ENCODE assay signal across 17 cellular contexts in genomic region chr15:70142072-70142321, GRCh38. TPM values are rescaled to one million over a fixed set of nuclear protein-coding genes. Genes with fewer than 3 reads are reported as not detected.
A peak's percentile ranks its signal among the peaks of the same experiment; 100 is the strongest.
DNase-seq lines count a peak whose midpoint lies in the region; ATAC-seq, FAIRE-seq and TF ChIP-seq lines count a peak whose summit lies in the region.
"Had no signal": no experiment of that assay in that cellular context is flagged by ENCODE, and none has a peak within 500 bp of the region (broad histone marks: within the 10 kb centered on the region; RNA-seq: fewer than 3 reads in every experiment).

No MANE protein-coding gene starts in this region.

- TF ChIP-seq CTCF in liver (IDR thresholded peaks at IDR 0.05; ENCODE audit: low read depth, low read length, missing input control) (no peak), HepG2 (CRISPR knock-in tag; IDR thresholded peaks at IDR 0.05) (no peak), fibroblast of pulmonary artery (IDR thresholded peaks at IDR 0.05; ENCODE audit: low read length, missing control alignments) (no peak), upper lobe of left lung (IDR thresholded peaks at IDR 0.05) (no peak), lower lobe of right lung (IDR thresholded peaks at IDR 0.05) (no peak)

- no peak overlapping the region for H3K4me2 ChIP-seq in HepG2 (ENCODE audit: low read depth, low read length)

- peaks cover 27% of the 10 kb centered on the region for H3K4me1 Mint-ChIP-seq in T-helper 17 cell

- POLR2A ChIA-PET in HepG2 (lab: Yijun Ruan, JAX): interaction anchor here (4.5 kb wide), 1 partner anchor 43 kb away, joined by 64 read pairs; the partner anchor contains the start of gene TLE3

- no peak overlapping the region for H3K9ac ChIP-seq in liver (ENCODE audit: low read depth in 1 of 2, low read length in 2 of 2)
- H3K9ac ChIP-seq in HepG2 (ENCODE audit: insufficient read depth, low read depth, low read length): no peak overlapping the region

- H3K36me3 ChIP-seq in liver (ENCODE audit: control insufficient read depth in 4 of 4, insufficient read depth in 3 of 4, low read depth in 1 of 4, low read length in 3 of 4) (no peaks in the 10 kb centered on the region), HepG2 (replicated peaks in 1 of 2; ENCODE audit: control insufficient read depth in 1 of 2, insufficient read depth in 2 of 2, low read length in 2 of 2) (no peaks in the 10 kb centered on the region), upper lobe of left lung (no peaks in the 10 kb centered on the region), lower lobe of right lung (no peaks in the 10 kb centered on the region)
- H3K36me3 ChIP-seq: cardiac muscle cell, MG63 had no signal

- no peak for TF ChIP-seq POLR2A in HepG2 (IDR thresholded peaks at IDR 0.05; ENCODE audit: insufficient read depth in 1 of 2, low read depth in 2 of 2, low read length in 2 of 2)
- no peak for TF ChIP-seq POLR2A in upper lobe of left lung (IDR thresholded peaks at IDR 0.05)

- H3K27ac ChIP-seq in liver (ENCODE audit: low read depth in 1 of 2, low read length in 2 of 2) (peak overlapping the region; percentile 52 to 66), HepG2 (ENCODE audit: extremely low read length, insufficient read depth, low read length) (no peak overlapping the region), upper lobe of left lung (peak overlapping the region in 3 of 4 donors; percentile 38 to 78 (median 64)), lower lobe of right lung (no peak overlapping the region)
- H3K27ac ChIP-seq: cardiac muscle cell, testis had no signal

- ATAC-seq in HepG2: no peak
- no peak for ATAC-seq in T-helper 17 cell
- no peak for ATAC-seq in upper lobe of left lung (ENCODE audit: low FRiP score in 2 of 2)
- ATAC-seq in GM19452 (IDR thresholded peaks at IDR 0.05; ENCODE audit: unreplicated experiment): no peak
- ATAC-seq in lower lobe of right lung: no peak

- H3K9me3 ChIP-seq in liver (ENCODE audit: control insufficient read depth in 4 of 4, low read length in 3 of 4) (no peaks in the 10 kb centered on the region), HepG2 (ENCODE audit: low read length) (no peaks in the 10 kb centered on the region), T-helper 17 cell (ENCODE audit: control insufficient read depth, low read length, poor library complexity, severe bottlenecking) (no peaks in the 10 kb centered on the region), upper lobe of left lung (no peaks in the 10 kb centered on the region), lower lobe of right lung (no peaks in the 10 kb centered on the region)
- H3K9me3 ChIP-seq: MG63, testis had no signal

- intact Hi-C loops in HepG2 (cut with micrococcal nuclease; ENCODE audit: unreplicated experiment) (no loop called here), lower lobe of right lung (cut with DNase I) (no loop called here)

- no TSS peak for BruUV-seq in HepG2 (replicated peaks; lab: Mats Ljungman, UMichigan)

- CTCF ChIA-PET in HepG2 (lab: Yijun Ruan, JAX; ENCODE audit: low intra/inter-chr PET ratio, low total read pairs): no interaction called here

- FAIRE-seq in HepG2 (lab: Jason Lieb, UNC): no peak
- FAIRE-seq: endometrium, frontal cortex had no signal

- H3K79me2 ChIP-seq in HepG2 (ENCODE audit: insufficient read depth, low read length): no peaks in the 10 kb centered on the region

- H3K27ac Mint-ChIP-seq in T-helper 17 cell: no peak overlapping the region

- in situ Hi-C loops in HepG2 (cut with HindIII; ENCODE audit: extremely low pct_ligation_motif_present, low pct_unique_long_range_greater_than_20kb): loop anchor here (25.0 kb wide), 1 partner anchor 555 kb away; no protein-coding TSS in a partner anchor

- H4K20me1 ChIP-seq in HepG2 (ENCODE audit: insufficient read depth, low read length): peaks cover 43% of the 10 kb centered on the region

- peak overlapping the region; percentile 1 for H3K4me3 Mint-ChIP-seq in T-helper 17 cell
- H3K4me3 Mint-ChIP-seq: neural crest cell had no signal

- TF ChIP-seq EP300 in HepG2 (IDR thresholded peaks at IDR 0.05; ENCODE audit: low read depth in 2 of 2, low read length in 2 of 2): no peak
- TF ChIP-seq EP300 in HepG2 (CRISPR knock-in tag; IDR thresholded peaks at IDR 0.05; ENCODE audit: borderline replicate concordance): no peak
- no peak for TF ChIP-seq EP300 in upper lobe of left lung (IDR thresholded peaks at IDR 0.05)

- H3K27me3 Mint-ChIP-seq in T-helper 17 cell: peaks cover 39% of the 10 kb centered on the region

- DNase-seq in HepG2 (ENCODE audit: low spot score) (no peak), T-helper 17 cell (no peak), fibroblast of pulmonary artery (ENCODE audit: low read depth) (peak; percentile 34), upper lobe of left lung (no peak), NCI-H524 treated with DMSO at 0.1 percent for 48 hours (lab: John Stamatoyannopoulos, UW) (no peak), lower lobe of right lung (no peak)
- DNase-seq: DMS 273 treated with DMSO at 0.1 percent for 48 hours, NCI-H1694 treated with DMSO at 0.1 percent for 48 hours, NCI-H446 treated with DMSO at 0.1 percent for 48 hours had no signal

- no peak overlapping the region for H2AFZ ChIP-seq in HepG2 (ENCODE audit: low read length)

- no peaks in the 10 kb centered on the region for H3K27me3 ChIP-seq in liver (ENCODE audit: control insufficient read depth in 4 of 4, insufficient read depth in 4 of 4, low read length in 3 of 4)
- peaks cover 11 to 89% of the 10 kb centered on the region in 2 experiments for H3K27me3 ChIP-seq in HepG2 (ENCODE audit: control insufficient read depth in 1 of 2, insufficient read depth in 2 of 2, low read length in 2 of 2)
- no peaks in the 10 kb centered on the region for H3K27me3 ChIP-seq in upper lobe of left lung
- H3K27me3 ChIP-seq in lower lobe of right lung (ENCODE audit: low read depth): no peaks in the 10 kb centered on the region
- H3K27me3 ChIP-seq: MG63, testis had no signal

- H3K4me1 ChIP-seq in liver (ENCODE audit: control insufficient read depth in 4 of 4, insufficient read depth in 4 of 4, low read length in 3 of 4): peaks cover 6 to 16% (median 12%) of the 10 kb centered on the region in 4 donors
- peaks cover 23% of the 10 kb centered on the region for H3K4me1 ChIP-seq in HepG2 (ENCODE audit: insufficient read depth, low read length)
- peaks cover 34 to 39% (median 37%) of the 10 kb centered on the region in 4 donors for H3K4me1 ChIP-seq in upper lobe of left lung
- peaks cover 40% of the 10 kb centered on the region for H3K4me1 ChIP-seq in lower lobe of right lung

- TF ChIP-seq RAD21 in liver (IDR thresholded peaks at IDR 0.05): no peak
- TF ChIP-seq RAD21 in HepG2 (CRISPR knock-in tag; IDR thresholded peaks at IDR 0.05): no peak

- H3K4me3 ChIP-seq in liver (ENCODE audit: low read depth in 1 of 3, low read length in 3 of 3): no peak overlapping the region
- H3K4me3 ChIP-seq in HepG2 (replicated peaks in 1 of 3; ENCODE audit: insufficient read depth in 1 of 3, low read depth in 2 of 3, low read length in 3 of 3): no peak overlapping the region
- H3K4me3 ChIP-seq in fibroblast of pulmonary artery (replicated peaks; ENCODE audit: low read depth, low read length): no peak overlapping the region
- no peak overlapping the region for H3K4me3 ChIP-seq in upper lobe of left lung
- H3K4me3 ChIP-seq in lower lobe of right lung: no peak overlapping the region
- H3K4me3 ChIP-seq: cardiac muscle cell, MG63, testis had no signal

- H3K36me3 Mint-ChIP-seq in T-helper 17 cell (ENCODE audit: low read depth): peaks cover 2% of the 10 kb centered on the region

TF ChIP-seq in liver, 16 proteins besides CTCF, POLR2A, EP300 and RAD21:
- no peak for TF ChIP-seq SP1 (IDR thresholded peaks at IDR 0.05)

TF ChIP-seq in HepG2, 621 proteins besides CTCF, POLR2A, EP300 and RAD21 (continues in another document):
- TF ChIP-seq DR1 (CRISPR knock-in tag; IDR thresholded peaks at IDR 0.05) (no peak), PHF8 (CRISPR knock-in tag; IDR thresholded peaks at IDR 0.05) (no peak), NR2F1 (CRISPR knock-in tag; IDR thresholded peaks at IDR 0.05) (no peak), ZBTB21 (CRISPR knock-in tag; IDR thresholded peaks at IDR 0.05) (no peak)

RNA-seq across cellular contexts. Expression of gene TLE3, which starts 44.3 kb away (rescaled TPM):
- total RNA-seq in liver: 10 to 100 TPM in 1 of 2 donors, 1 to 10 TPM in 1; 8.5 to 13.7 TPM
- polyA plus RNA-seq in liver: 1 to 10 TPM; 1.2 to 8.5 TPM
- total RNA-seq in HepG2 (2016; rRNA removed; fragmentation: Illumina TruSeq; extraction: Trizol): 11.9 TPM in 2 replicates
- total RNA-seq in HepG2 (2016; cell fraction: cytosol; rRNA removed; fragmentation: Illumina TruSeq; extraction: Trizol; ENCODE audit: low read depth): 4.3 and 4.6 TPM in 2 replicates
- 11.3 and 13.4 TPM in 2 replicates for total RNA-seq in HepG2 (2016; cell fraction: insoluble cytoplasmic fraction; rRNA removed; fragmentation: Illumina TruSeq; extraction: Trizol)
- total RNA-seq in HepG2 (2016; cell fraction: membrane; rRNA removed; fragmentation: Illumina TruSeq; extraction: Trizol): 6.8 and 8.2 TPM in 2 replicates
- 17.8 and 18.8 TPM in 2 replicates for total RNA-seq in HepG2 (2016; cell fraction: nucleus; rRNA removed; fragmentation: Illumina TruSeq; extraction: Trizol)
- polyA plus RNA-seq in HepG2 (2011; rRNA removed): 10.8 and 13.8 TPM in 2 replicates
- 7.1 and 8.6 TPM in 2 replicates for polyA plus RNA-seq in HepG2 (2011; cell fraction: cytosol; rRNA removed)
- polyA plus RNA-seq in HepG2 (2011; cell fraction: nucleus; rRNA removed): 48.8 and 69.4 TPM in 2 replicates
- 21.9 and 27.0 TPM in 2 replicates for polyA plus RNA-seq in HepG2 (2012)
- 0.89 and 1.1 TPM in 2 replicates for polyA plus RNA-seq in HepG2 (2016; cell fraction: cytosol; fragmentation: Illumina TruSeq; extraction: Trizol; ENCODE audit: low read depth)
- polyA plus RNA-seq in HepG2 (2016; cell fraction: insoluble cytoplasmic fraction; fragmentation: Illumina TruSeq; extraction: Trizol; ENCODE audit: low read depth): 11.5 and 15.8 TPM in 2 replicates
- polyA plus RNA-seq in HepG2 (2016; cell fraction: membrane; fragmentation: Illumina TruSeq; extraction: Trizol; ENCODE audit: low read depth): 2.4 and 4.2 TPM in 2 replicates
- 22.7 and 23.0 TPM in 2 replicates for polyA plus RNA-seq in HepG2 (2016; cell fraction: nucleus; fragmentation: Illumina TruSeq; extraction: Trizol; ENCODE audit: insufficient read depth, low read depth)
- 51.1 and 121 TPM in 2 replicates for polyA minus RNA-seq in HepG2 (2011; rRNA and poly(A)+ RNA removed; ENCODE audit: low replicate concordance)
- 16.1 and 16.6 TPM in 2 replicates for polyA minus RNA-seq in HepG2 (2011; cell fraction: cytosol; rRNA and poly(A)+ RNA removed)
- 57.1 and 60.3 TPM in 2 replicates for polyA minus RNA-seq in HepG2 (2011; cell fraction: nucleus; rRNA and poly(A)+ RNA removed)
- total RNA-seq in T-helper 17 cell: 100 to 1,000 TPM; 115 to 132 TPM
- total RNA-seq in upper lobe of left lung: 100 to 1,000 TPM in 1 of 6 donors, 10 to 100 TPM in 5; 52.2 to 140 (median 80.6) TPM
- 63.7 TPM for total RNA-seq in lower lobe of right lung

Comparison
In these comparisons a context has a peak if more than half of its experiments do, and no peak if none do; other contexts are left out.
1. H3K27ac ChIP-seq: peak in liver (2 of 2) and upper lobe of left lung (3 of 4); none in HepG2 (single experiment) and lower lobe of right lung (single experiment).